ENCODE assay signal across 30 cellular contexts in genomic region chr16:58363746-58364393, GRCh38.
"Had no signal": no experiment of that assay in that cellular context is flagged by ENCODE, and none has a peak within 500 bp of the region (broad histone marks: within the 10 kb centered on the region; RNA-seq: fewer than 3 reads in every experiment).

No MANE protein-coding gene starts in this region.

- DNase-seq: MM.1S, MV-4-11, NCI-H1092, NCI-H1105, NCI-H1417 treated with DMSO at 0.1 percent for 48 hours, NCI-H1436 treated with DMSO at 0.1 percent for 48 hours, NCI-H1694 treated with DMSO at 0.1 percent for 48 hours, NCI-H187 treated with DMSO at 0.1 percent for 48 hours, NCI-H2029, NCI-H2081, NCI-H2171 treated with DMSO at 0.1 percent for 48 hours, NCI-H2227 treated with DMSO at 0.1 percent for 48 hours, NCI-H446 treated with DMSO at 0.1 percent for 48 hours, NCI-H510A, NCI-H524, NCI-H526, NCI-H69, NCI-H748 treated with DMSO at 0.1 percent for 48 hours, NCI-H82, PC-9, SHP77, SIG-M5, SJCRH30, T-cell had no signal

- FAIRE-seq: RCC 7860 had no signal

- H2AFZ ChIP-seq: PC-9 had no signal

- H3K36me3 ChIP-seq: SJCRH30 had no signal

- ATAC-seq: Panc1, Right ventricle myocardium inferior, SK-N-SH treated with all-trans-retinoic acid at 6 μM for 48 hours, T-cell had no signal

- H3K4me1 Mint-ChIP-seq: T-cell had no signal

- H3K27me3 ChIP-seq: SJCRH30 had no signal

- H3K4me1 ChIP-seq: SJCRH30 had no signal

- H3K4me3 ChIP-seq: PC-9, SJCRH30, SK-N-MC had no signal

- H3K4me2 ChIP-seq: PC-9 had no signal

- H3K27ac ChIP-seq: PC-9, RWPE1, SJCRH30, SK-N-MC had no signal

- H3K4me3 Mint-ChIP-seq: T-cell had no signal

- H3K27ac Mint-ChIP-seq: T-cell had no signal
